Comparison of ENCODE assay signal across 1 cellular context in genomic region chr12:124761056-124761455, GRCh38.
TF ChIP-seq lines count a peak whose summit lies in the region.

No MANE protein-coding gene starts in this region.

TF ChIP-seq in HepG2, 621 proteins besides CTCF, POLR2A, EP300 and RAD21:
- TF ChIP-seq RFX1 (IDR thresholded peaks at IDR 0.05) (no peak), ZKSCAN1 (IDR thresholded peaks at IDR 0.05; ENCODE audit: low read length) (peak; percentile 57), HES4 (CRISPR knock-in tag; IDR thresholded peaks at IDR 0.05; ENCODE audit: borderline replicate concordance) (no peak), ZNF768 (CRISPR knock-in tag; IDR thresholded peaks at IDR 0.05) (peak; percentile 88)
TF ChIP-seq in HepG2: peak in this region for 2.
